ENCODE assay signal across 7 cellular contexts in genomic region chr13:40981361-40981760, GRCh38. TPM values are rescaled to one million over a fixed set of nuclear protein-coding genes. Genes with fewer than 3 reads are reported as not detected.
DNase-seq lines count a peak whose midpoint lies in the region; ATAC-seq and TF ChIP-seq lines count a peak whose summit lies in the region.

No MANE protein-coding gene starts in this region.

- TF ChIP-seq POLR2A in esophagus squamous epithelium (IDR thresholded peaks at IDR 0.05), result peak in 1 of 4 donors; percentile 52

- peak overlapping the region in 3 of 4 donors; percentile 27 to 56 (median 36) for H3K4me3 ChIP-seq in esophagus squamous epithelium

- H3K4me1 ChIP-seq in esophagus squamous epithelium, result peaks cover 18 to 91% (median 37%) of the 10 kb centered on the region in 3 donors

- 44 to 50% methylated on average over 3 of the region's 3 CpGs for whole genome bisulfite sequencing in esophagus squamous epithelium, 2 donors

- no peaks in the 10 kb centered on the region for H3K9me3 Mint-ChIP-seq in T-helper 1 cell treated with Interleukin-12 subunit alpha and Interleukin-12 subunit beta and Interleukin-4 antibody, amounts not matched to agents 30 μg/mL and 1 μg/mL, for 36 hours
- H3K9me3 Mint-ChIP-seq in stimulated activated effector memory CD8-positive, alpha-beta T cell treated with anti-CD3 and anti-CD28 coated beads, Interleukin-12 subunit alpha, Interleukin-12 subunit beta, amount 100 ng/mL, for 72 hours, result no peaks in the 10 kb centered on the region

- H3K27me3 ChIP-seq in esophagus squamous epithelium, result no peaks in the 10 kb centered on the region

- no peaks in the 10 kb centered on the region for H3K9me3 ChIP-seq in esophagus squamous epithelium

- DNase-seq in KBM-7, result peak; percentile 70
- DNase-seq in esophagus squamous epithelium (lab: John Stamatoyannopoulos, UW), result no peak
- no peak for DNase-seq in stimulated activated effector memory CD8-positive, alpha-beta T cell treated with anti-CD3 and anti-CD28 coated beads, Interleukin-12 subunit alpha, Interleukin-12 subunit beta, amount 100 ng/mL, for 72 hours (ENCODE audit: low spot score in 2 of 2)
- DNase-seq in islet precursor cell, result no peak

- in situ Hi-C loops in KBM-7 (cut with MboI; ENCODE audit: low pct_unique_long_range_greater_than_20kb, low sequenced_read_pairs), result no loop called here

- H3K4me1 Mint-ChIP-seq in T-helper 1 cell treated with Interleukin-12 subunit alpha and Interleukin-12 subunit beta and Interleukin-4 antibody, amounts not matched to agents 30 μg/mL and 1 μg/mL, for 36 hours (ENCODE audit: low read depth), result peaks cover 71% of the 10 kb centered on the region
- peaks cover 71% of the 10 kb centered on the region for H3K4me1 Mint-ChIP-seq in stimulated activated effector memory CD8-positive, alpha-beta T cell treated with anti-CD3 and anti-CD28 coated beads, Interleukin-12 subunit alpha, Interleukin-12 subunit beta, amount 100 ng/mL, for 72 hours

- peak overlapping the region; percentile 96 for H3K27ac Mint-ChIP-seq in T-helper 1 cell treated with Interleukin-12 subunit alpha and Interleukin-12 subunit beta and Interleukin-4 antibody, amounts not matched to agents 30 μg/mL and 1 μg/mL, for 36 hours
- H3K27ac Mint-ChIP-seq in stimulated activated effector memory CD8-positive, alpha-beta T cell treated with anti-CD3 and anti-CD28 coated beads, Interleukin-12 subunit alpha, Interleukin-12 subunit beta, amount 100 ng/mL, for 72 hours, result peak overlapping the region; percentile 92

- peak overlapping the region; percentile 97 for H3K4me3 Mint-ChIP-seq in T-helper 1 cell treated with Interleukin-12 subunit alpha and Interleukin-12 subunit beta and Interleukin-4 antibody, amounts not matched to agents 30 μg/mL and 1 μg/mL, for 36 hours
- H3K4me3 Mint-ChIP-seq in stimulated activated effector memory CD8-positive, alpha-beta T cell treated with anti-CD3 and anti-CD28 coated beads, Interleukin-12 subunit alpha, Interleukin-12 subunit beta, amount 100 ng/mL, for 72 hours, result peak overlapping the region; percentile 80

- peak; percentile 66 for ATAC-seq in stimulated activated effector memory CD8-positive, alpha-beta T cell treated with anti-CD3 and anti-CD28 coated beads, Interleukin-12 subunit alpha, Interleukin-12 subunit beta, amount 100 ng/mL, for 72 hours
- ATAC-seq in HG02798 (IDR thresholded peaks at IDR 0.05; ENCODE audit: poor library complexity, unreplicated experiment) (no peak), HG02973 (IDR thresholded peaks at IDR 0.05; ENCODE audit: unreplicated experiment) (no peak)

- intact Hi-C loops in esophagus squamous epithelium (cut with DNase I), result no loop called here

- H3K36me3 Mint-ChIP-seq in T-helper 1 cell treated with Interleukin-12 subunit alpha and Interleukin-12 subunit beta and Interleukin-4 antibody, amounts not matched to agents 30 μg/mL and 1 μg/mL, for 36 hours (ENCODE audit: low read depth), result peaks cover 36% of the 10 kb centered on the region
- H3K36me3 Mint-ChIP-seq in stimulated activated effector memory CD8-positive, alpha-beta T cell treated with anti-CD3 and anti-CD28 coated beads, Interleukin-12 subunit alpha, Interleukin-12 subunit beta, amount 100 ng/mL, for 72 hours, result peaks cover 66% of the 10 kb centered on the region

- peaks cover 0 to 23% (median 0%) of the 10 kb centered on the region in 3 donors for H3K36me3 ChIP-seq in esophagus squamous epithelium

- no peak for TF ChIP-seq CTCF in esophagus squamous epithelium (IDR thresholded peaks at IDR 0.05)

- H3K27ac ChIP-seq in esophagus squamous epithelium, result peak overlapping the region; percentile 56 to 87 (median 78)

- H3K27me3 Mint-ChIP-seq in T-helper 1 cell treated with Interleukin-12 subunit alpha and Interleukin-12 subunit beta and Interleukin-4 antibody, amounts not matched to agents 30 μg/mL and 1 μg/mL, for 36 hours (ENCODE audit: low read depth), result no peaks in the 10 kb centered on the region

RNA-seq across cellular contexts. Expression of gene ELF1, which starts 37.8 kb away (rescaled TPM):
- 10 to 100 TPM; 61.9 to 84.5 (median 71.5) TPM for total RNA-seq in esophagus squamous epithelium
